20 cellular contexts compared by ENCODE assay signal in genomic region chr2:188245230-188245629, GRCh38. TPM values are rescaled to one million over a fixed set of nuclear protein-coding genes. Genes with fewer than 3 reads are reported as not detected.
A peak's percentile ranks its signal among the peaks of the same experiment; 100 is the strongest.
DNase-seq lines count a peak whose midpoint lies in the region; ATAC-seq, FAIRE-seq and TF ChIP-seq lines count a peak whose summit lies in the region.
"Had no signal": no experiment of that assay in that cellular context is flagged by ENCODE, and none has a peak within 500 bp of the region (broad histone marks: within the 10 kb centered on the region; RNA-seq: fewer than 3 reads in every experiment).

No MANE protein-coding gene starts in this region.

- no peaks in the 10 kb centered on the region for H3K4me1 ChIP-seq in left ventricle myocardium inferior
- H3K4me1 ChIP-seq in uterus: no peaks in the 10 kb centered on the region

- intact Hi-C loops in left ventricle myocardium inferior (cut with micrococcal nuclease) (no loop called here), uterus (cut with DNase I; ENCODE audit: low total_unique reads) (no loop called here)

- H3K9me3 ChIP-seq in left ventricle myocardium inferior (replicated peaks) (no peaks in the 10 kb centered on the region), uterus (no peaks in the 10 kb centered on the region)
- H3K9me3 ChIP-seq: BLaER1 treated with 17β-estradiol and CSF1 and Interleukin-3, amounts not matched to agents 10 nM and 100 nM; MG63 had no signal

- ATAC-seq in GM21526 (IDR thresholded peaks at IDR 0.05; ENCODE audit: low FRiP score, unreplicated experiment): no peak
- ATAC-seq: HepG2, Panc1 had no signal

- H3K27me3 ChIP-seq in bronchial epithelial cell (ENCODE audit: control insufficient read depth, insufficient read depth, low read length) (no peaks in the 10 kb centered on the region), left ventricle myocardium inferior (ENCODE audit: low read depth) (no peaks in the 10 kb centered on the region), uterus (no peaks in the 10 kb centered on the region)
- H3K27me3 ChIP-seq: BLaER1 treated with 17β-estradiol and CSF1 and Interleukin-3, amounts not matched to agents 10 nM and 100 nM; MG63 had no signal

- no peak overlapping the region for H3K4me3 ChIP-seq in bronchial epithelial cell (ENCODE audit: low read depth, low read length)
- H3K4me3 ChIP-seq in left ventricle myocardium inferior: no peak overlapping the region
- no peak overlapping the region for H3K4me3 ChIP-seq in uterus
- H3K4me3 ChIP-seq: BLaER1 treated with 17β-estradiol and CSF1 and Interleukin-3, amounts not matched to agents 10 nM and 100 nM; GM23248; MG63 had no signal

- no peaks in the 10 kb centered on the region for H3K36me3 ChIP-seq in bronchial epithelial cell (ENCODE audit: control insufficient read depth, insufficient read depth, low read length)
- no peaks in the 10 kb centered on the region for H3K36me3 ChIP-seq in left ventricle myocardium inferior
- no peaks in the 10 kb centered on the region for H3K36me3 ChIP-seq in uterus
- H3K36me3 ChIP-seq: BLaER1 treated with 17β-estradiol and CSF1 and Interleukin-3, amounts not matched to agents 10 nM and 100 nM; MG63 had no signal

- peak; percentile 14 for DNase-seq in A172 (ENCODE audit: low spot score)
- peak; percentile 4 for DNase-seq in NCI-H226
- DNase-seq in bronchial epithelial cell (ENCODE audit: low read depth): peak; percentile 79
- peak; percentile 7 for DNase-seq in left kidney (ENCODE audit: low read depth, low spot score)
- DNase-seq in left ventricle myocardium inferior: no peak
- DNase-seq in uterus: no peak
- no peak for DNase-seq in activated gamma-delta T cell (lab: John Stamatoyannopoulos, UW)
- DNase-seq: CD8-positive, alpha-beta memory T cell; DMS79 treated with DMSO at 0.1 percent for 48 hours; GM23248; MG63; NCI-H1092; NCI-H2081 treated with DMSO at 0.1 percent for 48 hours; NCI-H510A treated with DMSO at 0.1 percent for 48 hours; SHP77 treated with DMSO at 0.1 percent for 48 hours had no signal

- FAIRE-seq in bronchial epithelial cell (lab: Jason Lieb, UNC): no peak
- FAIRE-seq: HepG2 had no signal

- TF ChIP-seq POLR2A in uterus (IDR thresholded peaks at IDR 0.05): no peak

- TF ChIP-seq CTCF in bronchial epithelial cell (IDR thresholded peaks at IDR 0.05; ENCODE audit: insufficient read depth, low read length, severe bottlenecking) (no peak), left ventricle myocardium inferior (IDR thresholded peaks at IDR 0.05; ENCODE audit: borderline replicate concordance) (no peak), uterus (IDR thresholded peaks at IDR 0.05) (no peak)

- H3K27ac ChIP-seq in left ventricle myocardium inferior (replicated peaks) (no peak overlapping the region), uterus (no peak overlapping the region)
- H3K27ac ChIP-seq: BLaER1 treated with 17β-estradiol and CSF1 and Interleukin-3, amounts not matched to agents 10 nM and 100 nM; GM23248; KMS-11 had no signal

RNA-seq across cellular contexts. Expression of gene GULP1, which starts 46.4 kb away (rescaled TPM):
- total RNA-seq in A172 (2014; rRNA removed; shearing (Covaris generic)): 234 and 320 TPM in 2 replicates
- total RNA-seq in bronchial epithelial cell (30.0 and 39.2 TPM in 2 replicates), left ventricle myocardium inferior (5.7 TPM), uterus (100 to 1,000 TPM in 2 of 4 donors, 10 to 100 TPM in 2; 14.3 to 128 (median 95.7) TPM)
- total RNA-seq: CD8-positive, alpha-beta memory T cell; HepG2 had no signal

Comparison
In these comparisons a context has a peak if more than half of its experiments do, and no peak if none do; other contexts are left out.
1. DNase-seq: peak in A172 (single experiment), NCI-H226 (single experiment), bronchial epithelial cell (single experiment) and left kidney (single experiment); none in left ventricle myocardium inferior (single experiment), uterus (0 of 2) and activated gamma-delta T cell (single experiment).